Comparison of ENCODE assay signal across 10 cellular contexts in the genomic region with DNA sequence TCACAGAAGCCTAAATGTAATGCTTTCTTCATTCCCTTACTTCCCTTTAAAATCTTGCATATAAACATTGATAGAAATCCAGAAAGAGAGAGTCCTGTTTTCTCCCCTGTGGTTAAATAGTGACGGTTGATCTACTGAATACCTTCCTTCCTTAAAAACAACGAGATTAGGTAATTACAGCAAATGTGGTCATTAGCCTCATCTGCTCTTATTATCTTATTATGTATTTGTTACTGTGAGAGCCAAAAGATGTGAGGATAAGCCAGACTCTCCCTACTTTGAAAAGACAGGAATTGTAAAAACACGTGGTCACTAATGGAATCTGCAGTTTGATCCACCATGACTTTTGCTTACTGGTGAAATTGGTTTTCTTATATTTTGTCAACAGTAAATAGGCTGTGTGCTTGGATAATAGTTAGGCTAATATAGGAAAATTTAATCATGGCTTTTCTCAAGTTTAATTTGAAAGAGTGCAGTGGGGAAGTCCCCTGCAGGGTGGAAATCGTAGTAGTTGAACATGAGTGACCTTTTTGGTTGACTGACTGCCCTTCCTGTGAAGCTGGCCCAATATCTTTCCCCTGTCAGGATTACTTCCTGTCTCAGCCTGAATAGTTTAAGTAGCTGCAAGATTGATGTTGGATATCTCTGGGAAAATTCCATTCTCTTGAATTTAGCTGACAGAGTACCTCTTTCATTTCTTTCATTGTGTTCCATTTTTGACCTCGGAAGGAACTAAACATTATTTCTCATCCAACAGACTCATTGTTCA.
A peak's percentile ranks its signal among the peaks of the same experiment; 100 is the strongest.
DNase-seq lines count a peak whose midpoint lies in the region; ATAC-seq, FAIRE-seq and TF ChIP-seq lines count a peak whose summit lies in the region.
"Had no signal": no experiment of that assay in that cellular context is flagged by ENCODE, and none has a peak within 500 bp of the region (broad histone marks: within the 10 kb centered on the region; RNA-seq: fewer than 3 reads in every experiment).

No MANE protein-coding gene starts in this region.

- H3K4me3 ChIP-seq in OCI-LY3 (ENCODE audit: low read length) (peak overlapping the region; percentile 45), endothelial cell of umbilical vein (replicated peaks in 1 of 3; ENCODE audit: insufficient read depth in 1 of 3, low read depth in 1 of 3, low read length in 3 of 3) (peak overlapping the region in 1 of 3 experiments; percentile 21), gastroesophageal sphincter (no peak overlapping the region)
- H3K4me3 ChIP-seq: coronary artery had no signal

- ATAC-seq in activated T-cell treated with anti-CD3 and anti-CD28 coated beads, Interleukin-2, amount 50 U/mL, for 4 hours, result no peak
- no peak for ATAC-seq in stimulated activated effector memory CD8-positive, alpha-beta T cell treated with anti-CD3 and anti-CD28 coated beads, Interleukin-12 subunit alpha, Interleukin-12 subunit beta, amount 100 ng/mL, for 72 hours
- no peak for ATAC-seq in HG03025 (IDR thresholded peaks at IDR 0.05; ENCODE audit: low FRiP score, unreplicated experiment)
- no peak for ATAC-seq in gastroesophageal sphincter

- peak overlapping the region; percentile 74 for H3K4me2 ChIP-seq in OCI-LY3 (ENCODE audit: low read length)
- peak overlapping the region; percentile 83 for H3K4me2 ChIP-seq in endothelial cell of umbilical vein (ENCODE audit: insufficient read depth, low read length)

- no peaks in the 10 kb centered on the region for H3K36me3 ChIP-seq in OCI-LY3 (replicated peaks; ENCODE audit: low read depth, low read length)
- H3K36me3 ChIP-seq in endothelial cell of umbilical vein (ENCODE audit: control insufficient read depth in 2 of 2, extremely low read depth in 1 of 2, insufficient read depth in 2 of 2, low read length in 2 of 2), result no peaks in the 10 kb centered on the region
- H3K36me3 ChIP-seq in gastroesophageal sphincter, result no peaks in the 10 kb centered on the region

- H4K20me1 ChIP-seq in OCI-LY3 (ENCODE audit: insufficient read depth, low read length), result peaks cover 70% of the 10 kb centered on the region
- H4K20me1 ChIP-seq in endothelial cell of umbilical vein (replicated peaks; ENCODE audit: control insufficient read depth, extremely low read depth, insufficient read depth, low read length), result no peaks in the 10 kb centered on the region

- TF ChIP-seq CTCF in OCI-LY3 (IDR thresholded peaks at IDR 0.05; ENCODE audit: low read depth, low read length) (no peak), endothelial cell of umbilical vein (IDR thresholded peaks at IDR 0.05; ENCODE audit: extremely low read depth in 1 of 2, insufficient read depth in 1 of 2, low read depth in 1 of 2, low read length in 2 of 2) (no peak), gastroesophageal sphincter (IDR thresholded peaks at IDR 0.05) (no peak), GM13977 (IDR thresholded peaks at IDR 0.05; ENCODE audit: extremely low read depth, insufficient read depth, missing control alignments) (no peak)

- CTCF ChIA-PET in endothelial cell of umbilical vein (lab: Charles Lee), result no interaction called here

- H3K4me3 Mint-ChIP-seq in activated T-cell treated with anti-CD3 and anti-CD28 coated beads, Interleukin-2, amount 50 U/mL, for 24 hours, result no peak overlapping the region
- H3K4me3 Mint-ChIP-seq in activated T-cell treated with anti-CD3 and anti-CD28 coated beads, Interleukin-2, amount 50 U/mL, for 4 hours, result no peak overlapping the region
- H3K4me3 Mint-ChIP-seq in stimulated activated effector memory CD8-positive, alpha-beta T cell treated with anti-CD3 and anti-CD28 coated beads, Interleukin-12 subunit alpha, Interleukin-12 subunit beta, amount 100 ng/mL, for 72 hours, result peak overlapping the region; percentile 18

- H3K9me3 ChIP-seq in OCI-LY3 (ENCODE audit: insufficient read depth, low read length), result no peaks in the 10 kb centered on the region
- no peaks in the 10 kb centered on the region for H3K9me3 ChIP-seq in endothelial cell of umbilical vein (replicated peaks; ENCODE audit: control insufficient read depth, insufficient read depth, low read length)
- H3K9me3 ChIP-seq in gastroesophageal sphincter, result no peaks in the 10 kb centered on the region

- peaks cover 63% of the 10 kb centered on the region for H3K36me3 Mint-ChIP-seq in activated T-cell treated with anti-CD3 and anti-CD28 coated beads, Interleukin-2, amount 50 U/mL, for 24 hours (ENCODE audit: low read depth)
- H3K36me3 Mint-ChIP-seq in activated T-cell treated with anti-CD3 and anti-CD28 coated beads, Interleukin-2, amount 50 U/mL, for 4 hours (ENCODE audit: insufficient read depth), result peaks cover 16% of the 10 kb centered on the region
- peaks cover 27% of the 10 kb centered on the region for H3K36me3 Mint-ChIP-seq in stimulated activated effector memory CD8-positive, alpha-beta T cell treated with anti-CD3 and anti-CD28 coated beads, Interleukin-12 subunit alpha, Interleukin-12 subunit beta, amount 100 ng/mL, for 72 hours

- intact Hi-C loops in endothelial cell of umbilical vein (cut with micrococcal nuclease), result loop anchor here (2.0 kb wide), 2 partner anchors 24 to 64 kb away; no protein-coding TSS in a partner anchor

- no peaks in the 10 kb centered on the region for H3K27me3 Mint-ChIP-seq in activated T-cell treated with anti-CD3 and anti-CD28 coated beads, Interleukin-2, amount 50 U/mL, for 24 hours
- H3K27me3 Mint-ChIP-seq in activated T-cell treated with anti-CD3 and anti-CD28 coated beads, Interleukin-2, amount 50 U/mL, for 4 hours (ENCODE audit: low read depth), result no peaks in the 10 kb centered on the region

- H3K9me1 ChIP-seq in endothelial cell of umbilical vein (replicated peaks; ENCODE audit: control insufficient read depth, extremely low read depth, insufficient read depth, low read length), result no peaks in the 10 kb centered on the region

- TF ChIP-seq EP300 in gastroesophageal sphincter (IDR thresholded peaks at IDR 0.05), result no peak

- H3K27me3 ChIP-seq in OCI-LY3 (ENCODE audit: low read depth, low read length) (no peaks in the 10 kb centered on the region), endothelial cell of umbilical vein (ENCODE audit: control insufficient read depth in 2 of 2, insufficient read depth in 2 of 2, low read length in 2 of 2) (no peaks in the 10 kb centered on the region), gastroesophageal sphincter (no peaks in the 10 kb centered on the region)

- H3K27ac Mint-ChIP-seq in activated T-cell treated with anti-CD3 and anti-CD28 coated beads, Interleukin-2, amount 50 U/mL, for 24 hours, result peak overlapping the region; percentile 67
- peak overlapping the region; percentile 46 for H3K27ac Mint-ChIP-seq in stimulated activated effector memory CD8-positive, alpha-beta T cell treated with anti-CD3 and anti-CD28 coated beads, Interleukin-12 subunit alpha, Interleukin-12 subunit beta, amount 100 ng/mL, for 72 hours

- BruUV-seq in endothelial cell of umbilical vein (replicated peaks; lab: Mats Ljungman, UMichigan), result no TSS peak

- H2AFZ ChIP-seq in OCI-LY3 (ENCODE audit: low read depth, low read length) (no peak overlapping the region), endothelial cell of umbilical vein (ENCODE audit: low read depth, low read length) (no peak overlapping the region)

- dilution Hi-C loops in endothelial cell of umbilical vein (cut with MboI; ENCODE audit: extremely low pct_ligation_motif_present, low sequenced_read_pairs), result no loop called here

- no peak for TF ChIP-seq POLR2A in endothelial cell of umbilical vein (IDR thresholded peaks at IDR 0.05; ENCODE audit: low read depth, low read length)
- TF ChIP-seq POLR2A in gastroesophageal sphincter (IDR thresholded peaks at IDR 0.05), result no peak

- FAIRE-seq in endothelial cell of umbilical vein (lab: Jason Lieb, UNC), result peak; percentile 93

- in situ Hi-C loops in GM13977 (cut with MboI; ENCODE audit: low pct_unique_long_range_greater_than_20kb, low sequenced_read_pairs, unreplicated experiment), result no loop called here

- H3K27ac ChIP-seq in OCI-LY3 (ENCODE audit: low read length) (no peak overlapping the region), endothelial cell of umbilical vein (ENCODE audit: insufficient read depth, low read depth, low read length) (peak overlapping the region; percentile 11), gastroesophageal sphincter (no peak overlapping the region)
- H3K27ac ChIP-seq: coronary artery had no signal

- H3K9ac ChIP-seq in OCI-LY3 (ENCODE audit: low read length) (no peak overlapping the region), endothelial cell of umbilical vein (replicated peaks; ENCODE audit: extremely low read depth, insufficient read depth, low read length) (no peak overlapping the region)

- no peaks in the 10 kb centered on the region for H3K9me3 Mint-ChIP-seq in activated T-cell treated with anti-CD3 and anti-CD28 coated beads, Interleukin-2, amount 50 U/mL, for 24 hours
- H3K9me3 Mint-ChIP-seq in activated T-cell treated with anti-CD3 and anti-CD28 coated beads, Interleukin-2, amount 50 U/mL, for 4 hours, result no peaks in the 10 kb centered on the region
- no peaks in the 10 kb centered on the region for H3K9me3 Mint-ChIP-seq in stimulated activated effector memory CD8-positive, alpha-beta T cell treated with anti-CD3 and anti-CD28 coated beads, Interleukin-12 subunit alpha, Interleukin-12 subunit beta, amount 100 ng/mL, for 72 hours

- no peak for DNase-seq in activated T-cell treated with anti-CD3 and anti-CD28 coated beads, Interleukin-2, amount 50 U/mL, for 24 hours
- DNase-seq in activated T-cell treated with anti-CD3 and anti-CD28 coated beads, Interleukin-2, amount 50 U/mL, for 4 hours, result no peak
- DNase-seq in endothelial cell of umbilical vein (ENCODE audit: low read depth, low spot score) (peak; percentile 64), GM13977 (ENCODE audit: low spot score) (no peak)
- no peak for DNase-seq in stimulated activated effector memory CD8-positive, alpha-beta T cell treated with anti-CD3 and anti-CD28 coated beads, Interleukin-12 subunit alpha, Interleukin-12 subunit beta, amount 100 ng/mL, for 72 hours (ENCODE audit: low spot score in 2 of 2)
- DNase-seq: NCI-H187 treated with DMSO at 0.1 percent for 48 hours had no signal

- peaks cover 69% of the 10 kb centered on the region for H3K4me1 ChIP-seq in OCI-LY3 (ENCODE audit: low read length)
- peaks cover 38% of the 10 kb centered on the region for H3K4me1 ChIP-seq in endothelial cell of umbilical vein (ENCODE audit: control insufficient read depth, extremely low read depth, insufficient read depth, low read length)
- H3K4me1 ChIP-seq in gastroesophageal sphincter, result peaks cover 3 to 85% (median 11%) of the 10 kb centered on the region in 3 donors

- 41 to 53% methylated on average over 5 of the region's 5 CpGs for WGBS in gastroesophageal sphincter (ENCODE audit: low coverage in 1 of 2), 2 donors

- POLR2A ChIA-PET in endothelial cell of umbilical vein (lab: Charles Lee), result no interaction called here

- H3K4me1 Mint-ChIP-seq in activated T-cell treated with anti-CD3 and anti-CD28 coated beads, Interleukin-2, amount 50 U/mL, for 24 hours (ENCODE audit: low read depth), result peaks cover 87% of the 10 kb centered on the region
- peaks cover 79% of the 10 kb centered on the region for H3K4me1 Mint-ChIP-seq in activated T-cell treated with anti-CD3 and anti-CD28 coated beads, Interleukin-2, amount 50 U/mL, for 4 hours (ENCODE audit: low read depth)
- H3K4me1 Mint-ChIP-seq in stimulated activated effector memory CD8-positive, alpha-beta T cell treated with anti-CD3 and anti-CD28 coated beads, Interleukin-12 subunit alpha, Interleukin-12 subunit beta, amount 100 ng/mL, for 72 hours, result peaks cover 74% of the 10 kb centered on the region

- peaks cover 86% of the 10 kb centered on the region for H3K79me2 ChIP-seq in OCI-LY3 (ENCODE audit: low read length)
- peaks cover 11% of the 10 kb centered on the region for H3K79me2 ChIP-seq in endothelial cell of umbilical vein (ENCODE audit: control insufficient read depth, insufficient read depth, low read length)
